Comparison of ENCODE assay signal across 8 cellular contexts in the genomic region with DNA sequence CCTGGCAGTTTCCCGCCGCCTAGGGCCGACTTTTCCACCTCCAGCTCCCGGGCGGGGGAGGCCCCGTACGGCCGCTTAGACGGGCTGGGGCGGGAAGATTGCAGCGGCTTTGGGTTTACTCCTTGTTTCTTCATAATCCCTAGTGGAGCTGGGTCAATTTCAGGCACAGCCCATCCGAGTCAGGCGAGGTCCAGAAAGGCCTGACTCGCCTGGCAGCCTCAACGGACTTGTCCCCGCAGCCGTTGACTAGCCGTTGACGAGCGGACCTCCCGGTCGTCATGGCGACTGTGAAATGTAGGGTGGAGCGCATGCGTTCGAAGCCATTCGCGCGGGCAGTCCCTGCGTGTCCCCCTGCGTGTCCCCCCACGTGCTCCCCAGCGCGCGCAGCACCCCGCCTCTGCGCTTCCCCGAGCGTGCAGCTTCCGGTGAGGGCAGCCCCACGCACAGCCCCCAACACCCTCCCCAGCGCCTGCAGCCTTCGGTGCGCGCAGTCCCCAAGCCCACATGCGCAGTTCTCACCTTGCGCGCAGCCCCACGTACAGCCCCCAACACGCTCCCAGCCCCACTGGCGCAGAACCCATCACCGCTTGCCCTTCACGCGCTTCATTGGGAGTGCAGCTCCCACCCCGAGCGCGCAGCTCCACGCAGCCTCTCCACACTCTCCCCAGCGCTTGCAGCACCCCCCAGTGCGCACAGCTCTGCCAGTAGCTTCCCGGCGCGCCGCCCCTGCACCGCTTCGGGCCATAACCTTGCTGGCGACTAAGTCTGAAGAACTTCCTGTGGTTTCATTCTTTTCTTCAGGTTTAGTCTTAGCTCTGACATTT.
A peak's percentile ranks its signal among the peaks of the same experiment; 100 is the strongest.
DNase-seq lines count a peak whose midpoint lies in the region; ATAC-seq and TF ChIP-seq lines count a peak whose summit lies in the region.

No MANE protein-coding gene starts in this region.

- TF ChIP-seq POLR2A in suprapubic skin (IDR thresholded peaks at IDR 0.05) = no peak

- 2% methylated on average over 43 of the region's 67 CpGs for WGBS in suprapubic skin

- ATAC-seq in left lung (peak; percentile 58), GM21576 (IDR thresholded peaks at IDR 0.05; ENCODE audit: unreplicated experiment) (no peak)

- no peaks in the 10 kb centered on the region for H3K4me1 ChIP-seq in ACC112 (ENCODE audit: control insufficient read depth, insufficient read depth, low read length, unreplicated experiment)
- no peaks in the 10 kb centered on the region for H3K4me1 ChIP-seq in HEK293 (ENCODE audit: control insufficient read depth, insufficient read depth, low read length)
- H3K4me1 ChIP-seq in left lung = peaks cover 0 to 5% of the 10 kb centered on the region in 2 donors
- peaks cover 14% of the 10 kb centered on the region for H3K4me1 ChIP-seq in suprapubic skin

- no peak for TF ChIP-seq EP300 in suprapubic skin (IDR thresholded peaks at IDR 0.05)

- POLR2A ChIA-PET in HEK293 (lab: Yijun Ruan, JAX) = interaction anchor here (1.1 kb wide), 1 partner anchor 605 kb away, joined by 3 read pairs; no protein-coding TSS in a partner anchor

- intact Hi-C loops in left lung (cut with DNase I) = loop anchor here in 1 of 2 donors (10.0 kb wide), 1 partner anchor 349 kb away; no protein-coding TSS in a partner anchor

- H3K27me3 ChIP-seq in ACC112 (ENCODE audit: insufficient read depth, low read length) = peaks cover 20% of the 10 kb centered on the region
- peaks cover 16 to 60% of the 10 kb centered on the region in 2 donors for H3K27me3 ChIP-seq in left lung
- H3K27me3 ChIP-seq in suprapubic skin = peaks cover 30% of the 10 kb centered on the region

- CTCF ChIA-PET in HEK293 (lab: Yijun Ruan, JAX) = interaction anchor here (0.6 kb wide), 1 partner anchor 614 kb away, joined by 4 read pairs; no protein-coding TSS in a partner anchor

- DNase-seq in RPMI7951 (ENCODE audit: low read depth) (peak; percentile 73), cerebellum (ENCODE audit: low spot score) (peak; percentile 48), left lung (peak; percentile 31 to 72), suprapubic skin (ENCODE audit: low spot score in 2 of 2) (no peak), HT-29 (ENCODE audit: low spot score) (no peak)

- H3K79me2 ChIP-seq in ACC112 (ENCODE audit: control insufficient read depth, insufficient read depth, low read length, unreplicated experiment) = no peaks in the 10 kb centered on the region

- no peak overlapping the region for H3K27ac ChIP-seq in ACC112 (ENCODE audit: low read depth, low read length)
- peak overlapping the region; percentile 60; the same call in 1 of the 2 replicates for H3K27ac ChIP-seq in HEK293 (ENCODE audit: extremely low read depth, low read depth, low read length)
- no peak overlapping the region for H3K27ac ChIP-seq in left lung
- H3K27ac ChIP-seq in suprapubic skin = no peak overlapping the region

- TF ChIP-seq CTCF in HEK293 (tag by site-specific recombination; IDR thresholded peaks at IDR 0.05) (no peak), left lung (IDR thresholded peaks at IDR 0.05) (no peak), suprapubic skin (IDR thresholded peaks at IDR 0.05) (no peak)

- peak overlapping the region; percentile 76 for H3K4me3 ChIP-seq in ACC112 (ENCODE audit: low read depth, low read length)
- H3K4me3 ChIP-seq in HEK293 (ENCODE audit: low read depth, low read length) = peak overlapping the region; percentile 60
- peak overlapping the region; percentile 11 to 18 for H3K4me3 ChIP-seq in left lung
- H3K4me3 ChIP-seq in suprapubic skin = peak overlapping the region; percentile 46

- H3K9me3 ChIP-seq in HEK293 (ENCODE audit: control insufficient read depth, insufficient read depth, low read depth, low read length) (no peaks in the 10 kb centered on the region), left lung (no peaks in the 10 kb centered on the region), suprapubic skin (no peaks in the 10 kb centered on the region)

- H3K36me3 ChIP-seq in ACC112 (ENCODE audit: insufficient read depth, low read length) (no peaks in the 10 kb centered on the region), HEK293 (ENCODE audit: control insufficient read depth in 2 of 2, insufficient read depth in 1 of 2, low read length in 2 of 2) (no peaks in the 10 kb centered on the region), left lung (no peaks in the 10 kb centered on the region), suprapubic skin (no peaks in the 10 kb centered on the region)

- H2AFZ ChIP-seq in ACC112 (ENCODE audit: low read length, unreplicated experiment) = peak overlapping the region; percentile 75

TF ChIP-seq in HEK293, 187 proteins besides CTCF, POLR2A, EP300 and RAD21 (continues in another document):
- TF ChIP-seq, protein P1, sequence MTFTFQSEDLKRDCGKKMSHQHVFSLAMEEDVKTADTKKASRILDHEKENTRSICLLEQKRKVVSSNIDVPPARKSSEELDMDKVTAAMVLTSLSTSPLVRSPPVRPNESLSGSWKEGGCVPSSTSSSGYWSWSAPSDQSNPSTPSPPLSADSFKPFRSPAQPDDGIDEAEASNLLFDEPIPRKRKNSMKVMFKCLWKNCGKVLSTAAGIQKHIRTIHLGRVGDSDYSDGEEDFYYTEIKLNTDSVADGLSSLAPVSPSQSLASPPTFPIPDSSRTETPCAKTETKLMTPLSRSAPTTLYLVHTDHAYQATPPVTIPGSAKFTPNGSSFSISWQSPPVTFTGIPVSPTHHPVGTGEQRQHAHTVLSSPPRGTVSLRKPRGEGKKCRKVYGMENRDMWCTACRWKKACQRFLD (tag by site-specific recombination; IDR thresholded peaks at IDR 0.05) = no peak
- no peak for TF ChIP-seq ZNF354C (tag by site-specific recombination; IDR thresholded peaks at IDR 0.05; ENCODE audit: borderline replicate concordance, low read depth)
- no peak for TF ChIP-seq IKZF3 (tag by site-specific recombination; IDR thresholded peaks at IDR 0.05)
- no peak for TF ChIP-seq ZNF544 (tag by site-specific recombination; IDR thresholded peaks at IDR 0.05)
- TF ChIP-seq, protein P2, sequence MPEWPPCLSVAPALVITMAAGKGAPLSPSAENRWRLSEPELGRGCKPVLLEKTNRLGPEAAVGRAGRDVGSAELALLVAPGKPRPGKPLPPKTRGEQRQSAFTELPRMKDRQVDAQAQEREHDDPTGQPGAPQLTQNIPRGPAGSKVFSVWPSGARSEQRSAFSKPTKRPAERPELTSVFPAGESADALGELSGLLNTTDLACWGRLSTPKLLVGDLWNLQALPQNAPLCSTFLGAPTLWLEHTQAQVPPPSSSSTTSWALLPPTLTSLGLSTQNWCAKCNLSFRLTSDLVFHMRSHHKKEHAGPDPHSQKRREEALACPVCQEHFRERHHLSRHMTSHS (tag by site-specific recombination; IDR thresholded peaks at IDR 0.05) = no peak
- TF ChIP-seq OSR2 (tag by site-specific recombination; IDR thresholded peaks at IDR 0.05) = no peak
- no peak for TF ChIP-seq ZNF202 (tag by site-specific recombination; IDR thresholded peaks at IDR 0.05; ENCODE audit: borderline replicate concordance)
- no peak for TF ChIP-seq GLI4 (tag by site-specific recombination; IDR thresholded peaks at IDR 0.05)
- TF ChIP-seq ZBTB8A (tag by site-specific recombination; IDR thresholded peaks at IDR 0.05) = peak; percentile 58; the same call in 1 of the 2 replicates
- TF ChIP-seq, protein P3, sequence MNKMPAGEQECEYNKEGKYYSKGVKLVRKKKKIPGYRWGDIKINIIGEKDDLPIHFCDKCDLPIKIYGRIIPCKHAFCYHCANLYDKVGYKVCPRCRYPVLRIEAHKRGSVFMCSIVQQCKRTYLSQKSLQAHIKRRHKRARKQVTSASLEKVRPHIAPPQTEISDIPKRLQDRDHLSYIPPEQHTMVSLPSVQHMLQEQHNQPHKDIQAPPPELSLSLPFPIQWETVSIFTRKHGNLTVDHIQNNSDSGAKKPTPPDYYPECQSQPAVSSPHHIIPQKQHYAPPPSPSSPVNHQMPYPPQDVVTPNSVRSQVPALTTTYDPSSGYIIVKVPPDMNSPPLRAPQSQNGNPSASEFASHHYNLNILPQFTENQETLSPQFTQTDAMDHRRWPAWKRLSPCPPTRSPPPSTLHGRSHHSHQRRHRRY (tag by site-specific recombination; IDR thresholded peaks at IDR 0.05) = no peak
- TF ChIP-seq RBAK (tag by site-specific recombination; IDR thresholded peaks at IDR 0.05) = no peak
- TF ChIP-seq ZNF549 (tag by site-specific recombination; IDR thresholded peaks at IDR 0.05) = no peak
- no peak for TF ChIP-seq ZNF623 (tag by site-specific recombination; IDR thresholded peaks at IDR 0.05)
- TF ChIP-seq, protein P4, sequence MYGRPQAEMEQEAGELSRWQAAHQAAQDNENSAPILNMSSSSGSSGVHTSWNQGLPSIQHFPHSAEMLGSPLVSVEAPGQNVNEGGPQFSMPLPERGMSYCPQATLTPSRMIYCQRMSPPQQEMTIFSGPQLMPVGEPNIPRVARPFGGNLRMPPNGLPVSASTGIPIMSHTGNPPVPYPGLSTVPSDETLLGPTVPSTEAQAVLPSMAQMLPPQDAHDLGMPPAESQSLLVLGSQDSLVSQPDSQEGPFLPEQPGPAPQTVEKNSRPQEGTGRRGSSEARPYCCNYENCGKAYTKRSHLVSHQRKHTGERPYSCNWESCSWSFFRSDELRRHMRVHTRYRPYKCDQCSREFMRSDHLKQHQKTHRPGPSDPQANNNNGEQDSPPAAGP (tag by site-specific recombination; IDR thresholded peaks at IDR 0.05) = no peak
- TF ChIP-seq ZNF23 (tag by site-specific recombination; IDR thresholded peaks at IDR 0.05; ENCODE audit: borderline replicate concordance) = no peak
- peak; percentile 79; the same call in 1 of the 2 replicates for TF ChIP-seq ZXDB (tag by site-specific recombination; IDR thresholded peaks at IDR 0.05)
- no peak for TF ChIP-seq MZF1 (tag by site-specific recombination; IDR thresholded peaks at IDR 0.05; ENCODE audit: borderline replicate concordance)
- no peak for TF ChIP-seq ZNF747 (tag by site-specific recombination; IDR thresholded peaks at IDR 0.05)
- TF ChIP-seq ZNF184 (tag by site-specific recombination; IDR thresholded peaks at IDR 0.05) = no peak
- no peak for TF ChIP-seq ZSCAN23 (tag by site-specific recombination; IDR thresholded peaks at IDR 0.05)
- TF ChIP-seq ZNF610 (tag by site-specific recombination; IDR thresholded peaks at IDR 0.05; ENCODE audit: borderline replicate concordance) = no peak
- TF ChIP-seq ZNF48 (tag by site-specific recombination; IDR thresholded peaks at IDR 0.05) = no peak

Comparison
In these comparisons a context has a peak if more than half of its experiments do, and no peak if none do; other contexts are left out.
1. H3K4me3 ChIP-seq: peak in every context shown above with its lines; median percentile 76 in ACC112; 60 in HEK293; 46 in suprapubic skin; 14 in left lung.
2. DNase-seq: peak in RPMI7951 (single experiment), cerebellum (single experiment) and left lung (2 of 2); none in suprapubic skin (0 of 2) and HT-29 (single experiment).